In genomic region chr10:24552346-24553016, GRCh38 we compare ENCODE assay signal across 10 cellular contexts.
DNase-seq lines count a peak whose midpoint lies in the region; ATAC-seq and TF ChIP-seq lines count a peak whose summit lies in the region.
"Had no signal": no experiment of that assay in that cellular context is flagged by ENCODE, and none has a peak within 500 bp of the region (broad histone marks: within the 10 kb centered on the region; RNA-seq: fewer than 3 reads in every experiment).

No MANE protein-coding gene starts in this region.

- H3K27ac ChIP-seq in colonic mucosa (no peak overlapping the region), trophoblast cell (ENCODE audit: low read depth, low read length) (no peak overlapping the region)
- H3K27ac ChIP-seq: skin epidermis had no signal

- H4K8ac ChIP-seq in trophoblast cell (ENCODE audit: low read depth, low read length), result no peak overlapping the region

- intact Hi-C loops in colonic mucosa (cut with DNase I), result loop anchor here (10.0 kb wide), 1 partner anchor 558 kb away; no protein-coding TSS in a partner anchor

- H4K20me1 ChIP-seq in Loucy (ENCODE audit: insufficient read depth, low read length, poor library complexity, severe bottlenecking), result no peaks in the 10 kb centered on the region

- H3K79me2 ChIP-seq in Loucy (ENCODE audit: insufficient read depth, low read length) (no peaks in the 10 kb centered on the region), trophoblast cell (ENCODE audit: control insufficient read depth, insufficient read depth, low read length, poor library complexity) (no peaks in the 10 kb centered on the region)

- H4K91ac ChIP-seq in trophoblast cell (ENCODE audit: low read depth, low read length), result no peak overlapping the region

- no peak overlapping the region for H3K9ac ChIP-seq in Loucy (ENCODE audit: low read depth, low read length, poor library complexity, severe bottlenecking)
- H3K9ac ChIP-seq in colonic mucosa (ENCODE audit: low read depth in 2 of 2, low read length in 2 of 2), result no peak overlapping the region
- H3K9ac ChIP-seq in trophoblast cell (ENCODE audit: low read length), result no peak overlapping the region

- H2BK120ac ChIP-seq in trophoblast cell (ENCODE audit: insufficient read depth, low read length, poor library complexity), result no peak overlapping the region

- WGBS in trophoblast cell (ENCODE audit: extremely low coverage, insufficient coverage, insufficient read length), result no CpG with 5 or more reads among the region's 22 CpGs

- H3K9me3 ChIP-seq in Loucy (ENCODE audit: insufficient read depth, low read depth, low read length), result no peaks in the 10 kb centered on the region
- H3K9me3 ChIP-seq in colonic mucosa, result no peaks in the 10 kb centered on the region
- no peaks in the 10 kb centered on the region for H3K9me3 ChIP-seq in trophoblast cell (ENCODE audit: insufficient read depth, low read depth, low read length)

- peak; percentile 37 for ATAC-seq in GM18868 (IDR thresholded peaks at IDR 0.05; ENCODE audit: unreplicated experiment)

- no peak overlapping the region for H4K12ac ChIP-seq in trophoblast cell (ENCODE audit: low read depth, low read length)

- DNase-seq in ACHN, result peak; percentile 25
- peak; percentile 92 for DNase-seq in colonic mucosa
- peak; percentile 66 to 73 for DNase-seq in trophoblast cell
- no peak for DNase-seq in hypothalamus (lab: John Stamatoyannopoulos, UW)
- DNase-seq in CD1c-positive myeloid dendritic cell (ENCODE audit: extremely low spot score), result no peak
- no peak for DNase-seq in activated CD4-positive, CD25-positive, alpha-beta regulatory T cell treated with anti-CD3 and anti-CD28 coated beads, Interleukin-2, amount 50 U/mL, for 72 hours
- DNase-seq: activated naive CD8-positive, alpha-beta T cell treated with anti-CD3 and anti-CD28 coated beads, Interleukin-2, amount 10 ng/mL, durations not matched to agents 7 days and 5 days had no signal

- H3K4ac ChIP-seq in trophoblast cell (ENCODE audit: low read depth, low read length), result no peak overlapping the region

- H3K79me1 ChIP-seq in trophoblast cell (ENCODE audit: low read length), result no peaks in the 10 kb centered on the region

- H3K18ac ChIP-seq in trophoblast cell (ENCODE audit: low read length), result no peak overlapping the region

- H3K9me2 ChIP-seq in Loucy (replicated peaks; ENCODE audit: low read depth, low read length), result no peaks in the 10 kb centered on the region

- H3K27me3 ChIP-seq in Loucy (ENCODE audit: insufficient read depth, low read length, poor library complexity, severe bottlenecking), result no peaks in the 10 kb centered on the region
- H3K27me3 ChIP-seq in colonic mucosa, result no peaks in the 10 kb centered on the region
- H3K27me3 ChIP-seq in trophoblast cell (ENCODE audit: insufficient read depth, low read length), result no peaks in the 10 kb centered on the region

- no peak overlapping the region for H2AK5ac ChIP-seq in trophoblast cell (ENCODE audit: low read length)

- H2AFZ ChIP-seq in Loucy (ENCODE audit: low read length) (no peak overlapping the region), trophoblast cell (ENCODE audit: insufficient read depth, low read length, poor library complexity) (no peak overlapping the region)

- no peak overlapping the region for H3K23ac ChIP-seq in trophoblast cell (ENCODE audit: low read length)

- H3K36me3 ChIP-seq in Loucy (ENCODE audit: insufficient read depth, low read length), result no peaks in the 10 kb centered on the region
- no peaks in the 10 kb centered on the region for H3K36me3 ChIP-seq in colonic mucosa
- peaks cover 14 to 19% of the 10 kb centered on the region in 2 experiments for H3K36me3 ChIP-seq in trophoblast cell (ENCODE audit: control insufficient read depth in 1 of 2, insufficient read depth in 2 of 2, low read length in 2 of 2)

- no peak overlapping the region for H2BK12ac ChIP-seq in trophoblast cell (ENCODE audit: low read length)

- H3K4me3 ChIP-seq in Loucy (ENCODE audit: low read length, poor library complexity, severe bottlenecking), result no peak overlapping the region
- no peak overlapping the region for H3K4me3 ChIP-seq in colonic mucosa
- no peak overlapping the region for H3K4me3 ChIP-seq in trophoblast cell (ENCODE audit: low read depth, low read length)
- H3K4me3 ChIP-seq: skin epidermis had no signal

- no peak overlapping the region for H3K4me2 ChIP-seq in Loucy (ENCODE audit: low read depth, low read length, poor library complexity, severe bottlenecking)
- no peak overlapping the region for H3K4me2 ChIP-seq in trophoblast cell (ENCODE audit: low read length)

- H3K14ac ChIP-seq in trophoblast cell (ENCODE audit: low read length), result no peak overlapping the region

- no peak overlapping the region for H2BK5ac ChIP-seq in trophoblast cell (ENCODE audit: low read depth, low read length, poor library complexity)

- in situ Hi-C loops in ACHN (cut with HindIII; ENCODE audit: low pct_ligation_motif_present, low pct_unique_long_range_greater_than_20kb, low sequenced_read_pairs), result no loop called here

- no peaks in the 10 kb centered on the region for H3F3A ChIP-seq in Loucy (ENCODE audit: low read depth)

- peak; percentile 54 for TF ChIP-seq CTCF in Loucy (conservative IDR thresholded peaks at IDR 0.05; ENCODE audit: low read length)
- TF ChIP-seq CTCF in colonic mucosa (IDR thresholded peaks at IDR 0.05), result peak; percentile 42

- peaks cover 9% of the 10 kb centered on the region for H3K4me1 ChIP-seq in Loucy (ENCODE audit: insufficient read depth, low read length, poor library complexity, severe bottlenecking)
- no peaks in the 10 kb centered on the region for H3K4me1 ChIP-seq in colonic mucosa
- H3K4me1 ChIP-seq in trophoblast cell (ENCODE audit: control insufficient read depth in 1 of 2, insufficient read depth in 2 of 2, low read length in 2 of 2), result peaks cover 3 to 9% of the 10 kb centered on the region in 2 experiments

Comparison
In these comparisons a context has a peak if more than half of its experiments do, and no peak if none do; other contexts are left out.
1. DNase-seq: peak in ACHN (single experiment), colonic mucosa (single experiment) and trophoblast cell (2 of 2); none in hypothalamus (0 of 51), CD1c-positive myeloid dendritic cell (single experiment) and activated CD4-positive, CD25-positive, alpha-beta regulatory T cell treated with anti-CD3 and anti-CD28 coated beads, Interleukin-2, amount 50 U/mL, for 72 hours (single experiment).